Comparison of ENCODE assay signal across 8 cellular contexts in genomic region chr7:100476903-100477870, GRCh38. TPM values are rescaled to one million over a fixed set of nuclear protein-coding genes. Genes with fewer than 3 reads are reported as not detected.
A peak's percentile ranks its signal among the peaks of the same experiment; 100 is the strongest.
DNase-seq lines count a peak whose midpoint lies in the region; ATAC-seq and TF ChIP-seq lines count a peak whose summit lies in the region.

No MANE protein-coding gene starts in this region.

- intact Hi-C loops in Caco-2 (cut with micrococcal nuclease; ENCODE audit: unreplicated experiment) (no loop called here), OCI-LY7 (cut with micrococcal nuclease; ENCODE audit: unreplicated experiment) (loop anchor here (1.0 to 10.0 kb wide), 3 partner anchors 46 to 215 kb away; partner anchors contain the start of genes GIGYF1 and GNB2), breast epithelium (cut with DNase I; ENCODE audit: low total_unique reads) (loop anchor here (5.0 kb wide), 1 partner anchor 210 kb away; no protein-coding TSS in a partner anchor), transverse colon (cut with DNase I; ENCODE audit: low total_unique reads) (loop anchor here (10.0 kb wide), 1 partner anchor 228 kb away; the partner anchor contains the start of gene POP7)

- H3K27ac Mint-ChIP-seq in Caco-2 (ENCODE audit: unreplicated experiment) (no peak overlapping the region), mesothelial cell of epicardium (peak overlapping the region; percentile 24)

- H3K27me3 ChIP-seq in Caco-2 (replicated peaks; ENCODE audit: control insufficient read depth, insufficient read depth, low read length) (no peaks in the 10 kb centered on the region), breast epithelium (no peaks in the 10 kb centered on the region), transverse colon (no peaks in the 10 kb centered on the region)

- DNase-seq in Caco-2, result no peak
- peak; percentile 61 for DNase-seq in OCI-LY7 (ENCODE audit: low spot score)
- DNase-seq in breast epithelium (ENCODE audit: low spot score in 2 of 2), result no peak
- no peak for DNase-seq in mesothelial cell of epicardium (ENCODE audit: low spot score in 2 of 2, unreplicated experiment in 2 of 2)
- DNase-seq in transverse colon, result peak; percentile 64
- no peak for DNase-seq in GM19240 (ENCODE audit: insufficient read length, low spot score)

- BruUV-seq in Caco-2 (replicated peaks; lab: Mats Ljungman, UMichigan) (no TSS peak), OCI-LY7 (replicated peaks; lab: Mats Ljungman, UMichigan) (no TSS peak)

- TF ChIP-seq EP300 in transverse colon (IDR thresholded peaks at IDR 0.05; ENCODE audit: low read depth), result no peak

- POLR2A ChIA-PET in Caco-2 (lab: Charles Lee) (no interaction called here), OCI-LY7 (lab: Charles Lee) (interaction anchor here (0.5 kb wide), 1 partner anchor 37 kb away, joined by 3 read pairs; no protein-coding TSS in a partner anchor)

- H3K36me3 Mint-ChIP-seq in Caco-2 (ENCODE audit: insufficient read depth, unreplicated experiment) (peaks cover 20% of the 10 kb centered on the region), mesothelial cell of epicardium (peaks cover 4% of the 10 kb centered on the region)

- H3K4me1 Mint-ChIP-seq in Caco-2 (ENCODE audit: low read depth, unreplicated experiment), result peaks cover 22% of the 10 kb centered on the region
- H3K4me1 Mint-ChIP-seq in mesothelial cell of epicardium, result peaks cover 27% of the 10 kb centered on the region

- H3K36me3 ChIP-seq in Caco-2 (ENCODE audit: control insufficient read depth, insufficient read depth, low read length), result 0 out of 2 replicates have a peak, but pooled peaks cover 1% of the 10 kb centered on the region
- H3K36me3 ChIP-seq in OCI-LY7 (ENCODE audit: insufficient read depth, low read length), result peaks cover 47% of the 10 kb centered on the region
- H3K36me3 ChIP-seq in breast epithelium, result no peaks in the 10 kb centered on the region
- H3K36me3 ChIP-seq in transverse colon, result no peaks in the 10 kb centered on the region

- H3K9me3 Mint-ChIP-seq in Caco-2 (ENCODE audit: unreplicated experiment) (no peaks in the 10 kb centered on the region), mesothelial cell of epicardium (no peaks in the 10 kb centered on the region)

- peaks cover 6% of the 10 kb centered on the region; the same call in 1 of the 2 replicates for H4K20me1 ChIP-seq in OCI-LY7 (ENCODE audit: insufficient read depth, low read length)

- TF ChIP-seq POLR2A in breast epithelium (IDR thresholded peaks at IDR 0.05), result no peak
- no peak for TF ChIP-seq POLR2A in transverse colon (IDR thresholded peaks at IDR 0.05)

- ATAC-seq in GM19023 (IDR thresholded peaks at IDR 0.05; ENCODE audit: unreplicated experiment), result no peak
- no peak for ATAC-seq in HG03039 (IDR thresholded peaks at IDR 0.05; ENCODE audit: unreplicated experiment)

- H3K4me3 ChIP-seq in Caco-2 (ENCODE audit: low read depth, low read length), result no peak overlapping the region
- peak overlapping the region; percentile 86 for H3K4me3 ChIP-seq in OCI-LY7 (ENCODE audit: low read depth, low read length, poor library complexity, severe bottlenecking)
- H3K4me3 ChIP-seq in breast epithelium, result peak overlapping the region; percentile 94 to 96 (median 95)
- H3K4me3 ChIP-seq in transverse colon, result peak overlapping the region; percentile 97 to 99 (median 98)

- H3K9me3 ChIP-seq in Caco-2 (no peaks in the 10 kb centered on the region), OCI-LY7 (ENCODE audit: low read length) (no peaks in the 10 kb centered on the region), breast epithelium (no peaks in the 10 kb centered on the region), transverse colon (no peaks in the 10 kb centered on the region)

- WGBS in transverse colon (ENCODE audit: low coverage in 1 of 2), 2 donors, result 9% methylated on average over 10 of the region's 30 CpGs; no CpG with 5 or more reads in 1 of the 2 donors

- H3K4me3 Mint-ChIP-seq in Caco-2 (ENCODE audit: unreplicated experiment) (peak overlapping the region; percentile 61), mesothelial cell of epicardium (peak overlapping the region; percentile 88)

- H3K4me2 ChIP-seq in OCI-LY7 (ENCODE audit: low read length), result peak overlapping the region; percentile 99

- H2AFZ ChIP-seq in OCI-LY7 (ENCODE audit: low read length), result no peak overlapping the region

- in situ Hi-C loops in transverse colon (cut with MboI; ENCODE audit: low pct_ligation_motif_present in 1 of 4, low pct_unique_long_range_greater_than_20kb in 1 of 4, low sequenced_read_pairs in 3 of 4), result loop anchor here in 1 of 4 donors (5.0 kb wide), 1 partner anchor 80 kb away; no protein-coding TSS in a partner anchor

- H3K4me1 ChIP-seq in Caco-2 (no peaks in the 10 kb centered on the region), OCI-LY7 (ENCODE audit: insufficient read depth, low read length, poor library complexity, severe bottlenecking) (peaks cover 39% of the 10 kb centered on the region), breast epithelium (peaks cover 8 to 14% of the 10 kb centered on the region in 2 donors), transverse colon (peaks cover 39 to 64% (median 46%) of the 10 kb centered on the region in 4 donors)

- H3K27me3 Mint-ChIP-seq in Caco-2 (ENCODE audit: insufficient read depth, unreplicated experiment) (no peaks in the 10 kb centered on the region), mesothelial cell of epicardium (ENCODE audit: low read depth) (no peaks in the 10 kb centered on the region)

- CTCF ChIA-PET in Caco-2 (lab: Charles Lee) (interaction anchor here (0.7 to 2.0 kb wide), 2 partner anchors 8 to 85 kb away, joined by 6 to 9 read pairs; no protein-coding TSS in a partner anchor), OCI-LY7 (lab: Charles Lee; ENCODE audit: unreplicated experiment) (interaction anchor here (0.5 to 0.6 kb wide), 2 partner anchors 40 to 262 kb away, joined by 3 to 11 read pairs; no protein-coding TSS in a partner anchor)

- no peaks in the 10 kb centered on the region for H3K9me2 ChIP-seq in OCI-LY7 (ENCODE audit: insufficient read depth, low read length)

- TF ChIP-seq CTCF in Caco-2 (IDR thresholded peaks at IDR 0.05; ENCODE audit: insufficient read depth in 1 of 2, low read depth in 1 of 2, low read length in 1 of 2, severe bottlenecking in 1 of 2, unreplicated experiment in 1 of 2), result no peak
- peak; percentile 78 for TF ChIP-seq CTCF in OCI-LY7 (conservative IDR thresholded peaks at IDR 0.05; ENCODE audit: low read length)
- TF ChIP-seq CTCF in breast epithelium (IDR thresholded peaks at IDR 0.05), result peak in 1 of 3 donors; percentile 8
- no peak for TF ChIP-seq CTCF in mesothelial cell of epicardium (IDR thresholded peaks at IDR 0.05; ENCODE audit: unreplicated experiment)
- TF ChIP-seq CTCF in transverse colon (IDR thresholded peaks at IDR 0.05), result peak in 1 of 5 experiments; percentile 23

- peaks cover 36% of the 10 kb centered on the region for H3K79me2 ChIP-seq in OCI-LY7 (ENCODE audit: insufficient read depth, low read depth, low read length)

- H3K27ac ChIP-seq in OCI-LY7 (ENCODE audit: low read depth, low read length, poor library complexity, severe bottlenecking), result peak overlapping the region; percentile 75
- peak overlapping the region; percentile 94 to 95 for H3K27ac ChIP-seq in breast epithelium
- H3K27ac ChIP-seq in transverse colon, result peak overlapping the region; percentile 97 to 98 (median 98)

RNA-seq across cellular contexts. Expression of gene TSC22D4, which starts 1.8 kb away (rescaled TPM):
- total RNA-seq in Caco-2 (2022) (27.2 and 32.0 TPM in 2 replicates), OCI-LY7 (2022) (75.4 and 76.6 TPM in 2 replicates), breast epithelium (10 to 100 TPM; 17.0 to 23.7 (median 19.7) TPM), mesothelial cell of epicardium (50.5 to 52.7 TPM (median 52.4 TPM) in 3 replicates), transverse colon (100 to 1,000 TPM in 1 of 4 donors, 10 to 100 TPM in 3; 41.6 to 101 (median 67.6) TPM)
- total RNA-seq in OCI-LY7 (2014; rRNA removed; shearing (Covaris generic)), result 38.5 and 41.4 TPM in 2 replicates

RNA-seq across cellular contexts. Expression of gene NYAP1, which starts 6.5 kb away (rescaled TPM):
- total RNA-seq in Caco-2 (2022) (1.3 and 1.7 TPM in 2 replicates), OCI-LY7 (2022) (0.10 and 0.50 TPM in 2 replicates), breast epithelium (under 1 TPM; 0.48 to 0.66 (median 0.59) TPM), mesothelial cell of epicardium (8.2 to 8.5 TPM (median 8.4 TPM) in 3 replicates), transverse colon (1 to 10 TPM in 1 of 4 donors, under 1 TPM in 1, not detected in 2; 0.41 to 1.4 TPM)
- 0.08 and 0.98 TPM in 2 replicates for total RNA-seq in OCI-LY7 (2014; rRNA removed; shearing (Covaris generic))

RNA-seq across cellular contexts. Expression of gene SPACDR, which starts 13.1 kb away (rescaled TPM):
- total RNA-seq in Caco-2 (2022) (0.41 and 0.84 TPM in 2 replicates), OCI-LY7 (2022) (2.4 and 3.7 TPM in 2 replicates), breast epithelium (not detected), mesothelial cell of epicardium (2.0 to 3.6 TPM (median 3.3 TPM) in 3 replicates), transverse colon (not detected)
- 0.54 and 1.6 TPM in 2 replicates for total RNA-seq in OCI-LY7 (2014; rRNA removed; shearing (Covaris generic))

RNA-seq across cellular contexts. Expression of gene PPP1R35, which starts 40.9 kb away (rescaled TPM):
- total RNA-seq in Caco-2 (2022) (38.3 and 39.5 TPM in 2 replicates), OCI-LY7 (2022) (86.9 and 90.6 TPM in 2 replicates), breast epithelium (10 to 100 TPM; 14.1 to 42.6 (median 32.6) TPM), mesothelial cell of epicardium (25.7 to 29.3 TPM (median 26.6 TPM) in 3 replicates), transverse colon (10 to 100 TPM; 17.1 to 98.4 (median 37.2) TPM)
- 127 and 137 TPM in 2 replicates for total RNA-seq in OCI-LY7 (2014; rRNA removed; shearing (Covaris generic))

RNA-seq across cellular contexts. Expression of gene MEPCE, which starts 47.6 kb away (rescaled TPM):
- total RNA-seq in Caco-2 (2022), result 41.0 and 43.3 TPM in 2 replicates
- 37.9 and 44.2 TPM in 2 replicates for total RNA-seq in OCI-LY7 (2014; rRNA removed; shearing (Covaris generic))
- total RNA-seq in OCI-LY7 (2022), result 54.1 and 65.6 TPM in 2 replicates
- total RNA-seq in breast epithelium, result 10 to 100 TPM; 26.5 to 41.4 (median 40.6) TPM
- 34.7 to 38.5 TPM (median 38.4 TPM) in 3 replicates for total RNA-seq in mesothelial cell of epicardium
- 10 to 100 TPM; 25.9 to 41.9 (median 30.5) TPM for total RNA-seq in transverse colon

Comparison
In these comparisons a context has a peak if more than half of its experiments do, and no peak if none do; other contexts are left out.
1. DNase-seq: peak in OCI-LY7 (single experiment) and transverse colon (single experiment); none in Caco-2 (0 of 2), breast epithelium (0 of 2), mesothelial cell of epicardium (0 of 2) and GM19240 (single experiment).
2. Peak in every context shown above with its lines, with median percentiles within 50 percentile points of each other: H3K27ac ChIP-seq.